Comparison of ENCODE assay signal across 17 cellular contexts in genomic region chr5:75678155-75678554, GRCh38. TPM values are rescaled to one million over a fixed set of nuclear protein-coding genes. Genes with fewer than 3 reads are reported as not detected.
DNase-seq lines count a peak whose midpoint lies in the region; ATAC-seq and TF ChIP-seq lines count a peak whose summit lies in the region.
"Had no signal": no experiment of that assay in that cellular context is flagged by ENCODE, and none has a peak within 500 bp of the region (broad histone marks: within the 10 kb centered on the region; RNA-seq: fewer than 3 reads in every experiment).

No MANE protein-coding gene starts in this region.

- TF ChIP-seq CTCF in GM13976 (IDR thresholded peaks at IDR 0.05; ENCODE audit: borderline replicate concordance, control extremely low read depth, extremely low read depth, insufficient read depth, missing control alignments), result no peak

- H3K4me1 Mint-ChIP-seq in activated CD4-positive, alpha-beta T cell treated with anti-CD3 and anti-CD28 coated beads, Interleukin-2, amount 10 ng/mL, durations not matched to agents 24 days and 14 days, result peaks cover 8% of the 10 kb centered on the region
- peaks cover 14% of the 10 kb centered on the region for H3K4me1 Mint-ChIP-seq in activated naive CD8-positive, alpha-beta T cell treated with anti-CD3 and anti-CD28 coated beads, Interleukin-2, amount 50 U/mL, for 24 hours

- in situ Hi-C loops in KBM-7 (cut with MboI; ENCODE audit: low pct_unique_long_range_greater_than_20kb, low sequenced_read_pairs), result no loop called here
- in situ Hi-C loops in GM13976 (cut with MboI; ENCODE audit: low sequenced_read_pairs, unreplicated experiment), result no loop called here

- intact Hi-C loops in activated CD4-positive, alpha-beta T cell treated with anti-CD3 and anti-CD28 coated beads, Interleukin-2, amount 10 ng/mL, durations not matched to agents 24 days and 14 days (cut with micrococcal nuclease), result loop anchor here (1.0 kb wide), 1 partner anchor 9 kb away; no protein-coding TSS in a partner anchor
- intact Hi-C loops in sciatic nerve (cut with DNase I), result loop anchor here (10.0 kb wide), 1 partner anchor 443 kb away; the partner anchor contains the start of gene ANKRD31

- H3K36me3 Mint-ChIP-seq in activated CD4-positive, alpha-beta T cell treated with anti-CD3 and anti-CD28 coated beads, Interleukin-2, amount 10 ng/mL, durations not matched to agents 24 days and 14 days (ENCODE audit: low read depth), result peaks cover 29% of the 10 kb centered on the region
- H3K36me3 Mint-ChIP-seq in activated naive CD8-positive, alpha-beta T cell treated with anti-CD3 and anti-CD28 coated beads, Interleukin-2, amount 50 U/mL, for 24 hours (ENCODE audit: low read depth), result peaks cover 11% of the 10 kb centered on the region

- H3K27me3 Mint-ChIP-seq in activated CD4-positive, alpha-beta T cell treated with anti-CD3 and anti-CD28 coated beads, Interleukin-2, amount 10 ng/mL, durations not matched to agents 24 days and 14 days, result no peaks in the 10 kb centered on the region
- H3K27me3 Mint-ChIP-seq in activated naive CD8-positive, alpha-beta T cell treated with anti-CD3 and anti-CD28 coated beads, Interleukin-2, amount 50 U/mL, for 24 hours, result no peaks in the 10 kb centered on the region

- ATAC-seq in activated naive CD8-positive, alpha-beta T cell treated with anti-CD3 and anti-CD28 coated beads, Interleukin-2, amount 50 U/mL, for 24 hours, result peak; percentile 65
- peak; percentile 39 for ATAC-seq in sciatic nerve
- ATAC-seq in GM18909 (IDR thresholded peaks at IDR 0.05; ENCODE audit: poor library complexity, unreplicated experiment), result no peak
- ATAC-seq in GM18511 (IDR thresholded peaks at IDR 0.05; ENCODE audit: unreplicated experiment), result no peak
- ATAC-seq: left lung had no signal

- H3K4me3 Mint-ChIP-seq in activated CD4-positive, alpha-beta T cell treated with anti-CD3 and anti-CD28 coated beads, Interleukin-2, amount 10 ng/mL, durations not matched to agents 24 days and 14 days, result no peak overlapping the region
- H3K4me3 Mint-ChIP-seq in activated naive CD8-positive, alpha-beta T cell treated with anti-CD3 and anti-CD28 coated beads, Interleukin-2, amount 50 U/mL, for 24 hours, result no peak overlapping the region
- H3K4me3 Mint-ChIP-seq: endodermal cell had no signal

- H3K27ac Mint-ChIP-seq in activated CD4-positive, alpha-beta T cell treated with anti-CD3 and anti-CD28 coated beads, Interleukin-2, amount 10 ng/mL, durations not matched to agents 24 days and 14 days, result peak overlapping the region; percentile 69
- H3K27ac Mint-ChIP-seq in activated naive CD8-positive, alpha-beta T cell treated with anti-CD3 and anti-CD28 coated beads, Interleukin-2, amount 50 U/mL, for 24 hours, result peak overlapping the region; percentile 33
- H3K27ac Mint-ChIP-seq: endodermal cell had no signal

- peak; percentile 55 for DNase-seq in activated CD4-positive, alpha-beta T cell treated with anti-CD3 and anti-CD28 coated beads, Interleukin-2, amount 10 ng/mL, durations not matched to agents 24 days and 14 days
- DNase-seq in activated CD4-positive, alpha-beta T cell treated with anti-CD3 and anti-CD28 coated beads for 4 hours, result no peak
- peak; percentile 14 for DNase-seq in KBM-7
- no peak for DNase-seq in activated naive CD8-positive, alpha-beta T cell treated with anti-CD3 and anti-CD28 coated beads, Interleukin-2, amount 50 U/mL, for 24 hours
- DNase-seq in sciatic nerve (ENCODE audit: low spot score), result no peak
- no peak for DNase-seq in GM13976 (ENCODE audit: low spot score)
- DNase-seq: ACHN; activated CD4-positive, alpha-beta T cell treated with anti-CD3 and anti-CD28 coated beads for 48 hours; activated gamma-delta T cell; endodermal cell; GOT3; left lung; NCI-H2081; NCI-H526; SW 1271 had no signal

- H3K9me3 Mint-ChIP-seq in activated CD4-positive, alpha-beta T cell treated with anti-CD3 and anti-CD28 coated beads, Interleukin-2, amount 10 ng/mL, durations not matched to agents 24 days and 14 days, result no peaks in the 10 kb centered on the region
- H3K9me3 Mint-ChIP-seq in activated naive CD8-positive, alpha-beta T cell treated with anti-CD3 and anti-CD28 coated beads, Interleukin-2, amount 50 U/mL, for 24 hours, result no peaks in the 10 kb centered on the region
- H3K9me3 Mint-ChIP-seq: endodermal cell had no signal

RNA-seq across cellular contexts. Expression of gene POC5, which starts 39.1 kb away (rescaled TPM):
- 20.8 and 21.3 TPM in 2 replicates for total RNA-seq in activated CD4-positive, alpha-beta T cell treated with anti-CD3 and anti-CD28 coated beads, Interleukin-2, amount 10 ng/mL, durations not matched to agents 24 days and 14 days
- 11.7 TPM for total RNA-seq in sciatic nerve

Comparison
In these comparisons a context has a peak if more than half of its experiments do, and no peak if none do; other contexts are left out.
1. DNase-seq: peak in activated CD4-positive, alpha-beta T cell treated with anti-CD3 and anti-CD28 coated beads, Interleukin-2, amount 10 ng/mL, durations not matched to agents 24 days and 14 days (single experiment) and KBM-7 (single experiment); none in activated CD4-positive, alpha-beta T cell treated with anti-CD3 and anti-CD28 coated beads for 4 hours (0 of 2), activated naive CD8-positive, alpha-beta T cell treated with anti-CD3 and anti-CD28 coated beads, Interleukin-2, amount 50 U/mL, for 24 hours (single experiment), sciatic nerve (single experiment) and GM13976 (single experiment).
2. ATAC-seq: peak in activated naive CD8-positive, alpha-beta T cell treated with anti-CD3 and anti-CD28 coated beads, Interleukin-2, amount 50 U/mL, for 24 hours (single experiment) and sciatic nerve (single experiment); none in GM18909 (single experiment) and GM18511 (single experiment).